8 cellular contexts compared by ENCODE assay signal in genomic region chr7:130492519-130493274, GRCh38. TPM values are rescaled to one million over a fixed set of nuclear protein-coding genes. Genes with fewer than 3 reads are reported as not detected.
DNase-seq lines count a peak whose midpoint lies in the region; ATAC-seq and TF ChIP-seq lines count a peak whose summit lies in the region.

No MANE protein-coding gene starts in this region.

- H3K9me3 ChIP-seq in BE2C: no peaks in the 10 kb centered on the region
- H3K9me3 ChIP-seq in neural cell (ENCODE audit: low read length): no peaks in the 10 kb centered on the region

- TF ChIP-seq CTCF in BE2C (IDR thresholded peaks at IDR 0.05; ENCODE audit: low read depth, low read length) (no peak), HFF-Myc (IDR thresholded peaks at IDR 0.05; ENCODE audit: low read depth, low read length, missing control alignments) (no peak), coronary artery (IDR thresholded peaks at IDR 0.05) (no peak), neural cell (IDR thresholded peaks at IDR 0.05; ENCODE audit: poor library complexity, severe bottlenecking) (no peak)

- H3K9ac ChIP-seq in neural cell (ENCODE audit: low read length): peak overlapping the region; percentile 91

- no peak overlapping the region for H2AFZ ChIP-seq in neural cell (ENCODE audit: low read depth, low read length)

- DNase-seq in BE2C (no peak), HFF-Myc (ENCODE audit: extremely low read depth, low read depth) (no peak), coronary artery (ENCODE audit: low spot score) (no peak), putamen (ENCODE audit: low spot score) (no peak), mucosa of gallbladder (ENCODE audit: low spot score) (no peak), iPS-NIHi11 (ENCODE audit: low spot score) (no peak)

- H3K27ac ChIP-seq in coronary artery (no peak overlapping the region), neural cell (ENCODE audit: low read length) (peak overlapping the region; percentile 90)

- peak; percentile 30 for TF ChIP-seq RAD21 in neural cell (conservative IDR thresholded peaks at IDR 0.05)

- H3K9me2 ChIP-seq in neural cell (ENCODE audit: insufficient read depth, low read length): no peaks in the 10 kb centered on the region

- H3K4me2 ChIP-seq in neural cell (ENCODE audit: low read length): no peak overlapping the region

- H4K20me1 ChIP-seq in neural cell (ENCODE audit: insufficient read depth): peaks cover 40% of the 10 kb centered on the region

- peaks cover 61% of the 10 kb centered on the region for H3K79me2 ChIP-seq in neural cell (replicated peaks; ENCODE audit: insufficient read depth, low read length)

- H3K4me3 ChIP-seq in BE2C (ENCODE audit: low read depth, low read length) (peak overlapping the region; percentile 1; the same call in 1 of the 2 replicates), HFF-Myc (replicated peaks; ENCODE audit: low read depth, low read length) (peak overlapping the region; percentile 40), coronary artery (peak overlapping the region; percentile 73), neural cell (ENCODE audit: low read length) (peak overlapping the region; percentile 79)

- no peak for ATAC-seq in HG03097 (IDR thresholded peaks at IDR 0.05; ENCODE audit: low FRiP score, unreplicated experiment)

- TF ChIP-seq EP300 in neural cell (conservative IDR thresholded peaks at IDR 0.05; ENCODE audit: poor library complexity, severe bottlenecking): no peak

- no peaks in the 10 kb centered on the region for H3K4me1 ChIP-seq in BE2C

- peaks cover 36% of the 10 kb centered on the region for H3K27me3 ChIP-seq in BE2C
- H3K27me3 ChIP-seq in neural cell (ENCODE audit: insufficient read depth, low read depth, low read length): no peaks in the 10 kb centered on the region

- H3K36me3 ChIP-seq in BE2C: no peaks in the 10 kb centered on the region
- no peaks in the 10 kb centered on the region for H3K36me3 ChIP-seq in neural cell (ENCODE audit: insufficient read depth, low read length)

- H3F3A ChIP-seq in neural cell (ENCODE audit: insufficient read depth, low read length, poor library complexity, severe bottlenecking): no peaks in the 10 kb centered on the region

TF ChIP-seq in neural cell, 6 proteins besides CTCF, POLR2A, EP300 and RAD21:
- peak; percentile 20 for TF ChIP-seq POLR2AphosphoS5 (IDR thresholded peaks at IDR 0.05)
- TF ChIP-seq REST (IDR thresholded peaks at IDR 0.05; ENCODE audit: borderline replicate concordance): peak; percentile 63
- TF ChIP-seq MXI1 (conservative IDR thresholded peaks at IDR 0.05; ENCODE audit: poor library complexity, severe bottlenecking): no peak

RNA-seq across cellular contexts. Expression of gene MEST, which starts 0.8 kb away (rescaled TPM):
- polyA plus RNA-seq in BE2C (2012; ENCODE audit: insufficient read depth, insufficient read length, low read depth): not detected
- polyA plus RNA-seq in neural cell: 136 and 153 TPM in 2 replicates
- 597 and 698 TPM in 2 replicates for polyA minus RNA-seq in neural cell
- total RNA-seq in mucosa of gallbladder: 18.6 TPM

RNA-seq across cellular contexts. Expression of gene CEP41, which starts 51.9 kb away (rescaled TPM):
- 23.2 TPM for polyA plus RNA-seq in BE2C (2012; ENCODE audit: insufficient read depth, insufficient read length, low read depth)
- polyA plus RNA-seq in neural cell: 47.0 and 47.5 TPM in 2 replicates
- 44.6 and 49.2 TPM in 2 replicates for polyA minus RNA-seq in neural cell
- 15.7 TPM for total RNA-seq in mucosa of gallbladder

Comparison
In these comparisons a context has a peak if more than half of its experiments do, and no peak if none do; other contexts are left out.
1. H3K4me3 ChIP-seq: peak in every context shown above with its lines; median percentile 79 in neural cell; 73 in coronary artery; 40 in HFF-Myc; 1 in BE2C.